In genomic region chr2:223597071-223597470, GRCh38 we compare ENCODE assay signal across 25 cellular contexts. TPM values are rescaled to one million over a fixed set of nuclear protein-coding genes. Genes with fewer than 3 reads are reported as not detected.
DNase-seq lines count a peak whose midpoint lies in the region; TF ChIP-seq lines count a peak whose summit lies in the region.
"Had no signal": no experiment of that assay in that cellular context is flagged by ENCODE, and none has a peak within 500 bp of the region (broad histone marks: within the 10 kb centered on the region; RNA-seq: fewer than 3 reads in every experiment).

No MANE protein-coding gene starts in this region.

- TF ChIP-seq CTCF in SK-N-SH (IDR thresholded peaks at IDR 0.05) (no peak), fibroblast of villous mesenchyme (IDR thresholded peaks at IDR 0.05; ENCODE audit: insufficient read depth, low read depth, low read length) (no peak)

- no peaks in the 10 kb centered on the region for H3K36me3 ChIP-seq in ACC112 (ENCODE audit: insufficient read depth, low read length)
- H3K36me3 ChIP-seq in SK-N-SH (replicated peaks in 1 of 2; ENCODE audit: control insufficient read depth in 1 of 2, insufficient read depth in 2 of 2, low read length in 1 of 2), result peaks cover 36 to 47% of the 10 kb centered on the region in 2 experiments
- H3K36me3 ChIP-seq: BLaER1, MG63 had no signal

- H3F3A ChIP-seq in SK-N-SH (replicated peaks; ENCODE audit: insufficient read depth), result peaks cover 60% of the 10 kb centered on the region

- POLR2A ChIA-PET in SK-N-SH (lab: Yijun Ruan, JAX), result no interaction called here

- H2AFZ ChIP-seq in ACC112 (ENCODE audit: low read length, unreplicated experiment) (no peak overlapping the region), SK-N-SH (ENCODE audit: low read depth) (no peak overlapping the region)

- H3K79me2 ChIP-seq in ACC112 (ENCODE audit: control insufficient read depth, insufficient read depth, low read length, unreplicated experiment) (no peaks in the 10 kb centered on the region), SK-N-SH (ENCODE audit: insufficient read depth) (peaks cover 50% of the 10 kb centered on the region)

- H3K27me3 ChIP-seq in ACC112 (ENCODE audit: insufficient read depth, low read length), result no peaks in the 10 kb centered on the region
- H3K27me3 ChIP-seq in SK-N-SH (ENCODE audit: insufficient read depth), result no peaks in the 10 kb centered on the region
- H3K27me3 ChIP-seq: BLaER1, MG63 had no signal

- no peaks in the 10 kb centered on the region for H3K9me2 ChIP-seq in SK-N-SH

- H3K27ac ChIP-seq in ACC112 (ENCODE audit: low read depth, low read length) (0 out of 2 replicates have a peak overlapping the region, but pooled peaks have one; percentile 19), SK-N-SH (ENCODE audit: low read depth in 2 of 2, low read length in 1 of 2) (peak overlapping the region; percentile 94 to 95)
- H3K27ac ChIP-seq: BLaER1, HL-60 had no signal

- CTCF ChIA-PET in SK-N-SH (lab: Yijun Ruan, JAX), result interaction anchor here (1.3 to 1.9 kb wide), 2 partner anchors 13 to 625 kb away, joined by 5 to 8 read pairs; no protein-coding TSS in a partner anchor

- H3K4me3 ChIP-seq in ACC112 (ENCODE audit: low read depth, low read length) (no peak overlapping the region), SK-N-SH (ENCODE audit: low read depth in 2 of 2, low read length in 1 of 2) (peak overlapping the region; percentile 12 to 41; a peak in 2 of 4 replicates), fibroblast of villous mesenchyme (ENCODE audit: low read depth, low read length) (no peak overlapping the region)
- H3K4me3 ChIP-seq: BLaER1, MG63 had no signal

- no peaks in the 10 kb centered on the region for H4K20me1 ChIP-seq in SK-N-SH (ENCODE audit: insufficient read depth)
- H4K20me1 ChIP-seq: BLaER1 had no signal

- DNase-seq in HCEC 1CT, result peak; percentile 30
- DNase-seq in SK-N-SH, result no peak
- peak; percentile 61 for DNase-seq in fibroblast of villous mesenchyme (ENCODE audit: low read depth)
- no peak for DNase-seq in NCI-H524 treated with DMSO at 0.1 percent for 48 hours (lab: John Stamatoyannopoulos, UW)
- no peak for DNase-seq in NCI-H1930 (lab: John Stamatoyannopoulos, UW)
- no peak for DNase-seq in C1 segment of cervical spinal cord (lab: John Stamatoyannopoulos, UW)
- DNase-seq in dermis blood vessel endothelial cell, result no peak
- DNase-seq: 8988T; CD8-positive, alpha-beta T cell; DMS53; H7; Karpas-422; MG63; NCI-H1092; NCI-H1436 treated with DMSO at 0.1 percent for 48 hours; NCI-H2029 treated with DMSO at 0.1 percent for 48 hours; NCI-H2171; NCI-H446; NCI-H69; OCI-M1; SHP77 treated with DMSO at 0.1 percent for 48 hours had no signal

- no peaks in the 10 kb centered on the region for H3K9me3 ChIP-seq in SK-N-SH
- H3K9me3 ChIP-seq: BLaER1, MG63 had no signal

- TF ChIP-seq EP300 in SK-N-SH (IDR thresholded peaks at IDR 0.05; ENCODE audit: borderline replicate concordance in 1 of 2, low read depth in 1 of 2, low read length in 1 of 2), result peak; percentile 31 to 46; a peak in 1 of 4 replicates

- H3K4me1 ChIP-seq in ACC112 (ENCODE audit: control insufficient read depth, insufficient read depth, low read length, unreplicated experiment) (peaks cover 37% of the 10 kb centered on the region), SK-N-SH (ENCODE audit: control insufficient read depth in 1 of 2, insufficient read depth in 2 of 2, low read depth in 1 of 2, low read length in 1 of 2) (peaks cover 19 to 32% of the 10 kb centered on the region in 2 experiments)
- H3K4me1 ChIP-seq: BLaER1 had no signal

- peak overlapping the region; percentile 15; the same call in 1 of the 2 replicates for H3K9ac ChIP-seq in SK-N-SH
- H3K9ac ChIP-seq: BLaER1 had no signal

- H3K4me2 ChIP-seq in SK-N-SH, result peak overlapping the region; percentile 73
- H3K4me2 ChIP-seq: BLaER1 had no signal

- TF ChIP-seq RAD21 in SK-N-SH (IDR thresholded peaks at IDR 0.05; ENCODE audit: low read length), result no peak

TF ChIP-seq in SK-N-SH, 30 proteins besides CTCF, POLR2A, EP300 and RAD21:
- TF ChIP-seq PBX3 (IDR thresholded peaks at IDR 0.05), result peak; percentile 56; the same call in 1 of the 2 replicates
- peak; percentile 69 for TF ChIP-seq TCF12 (IDR thresholded peaks at IDR 0.05)
- TF ChIP-seq MXI1 (IDR thresholded peaks at IDR 0.05; ENCODE audit: low read depth, low read length), result no peak
- TF ChIP-seq JUND (IDR thresholded peaks at IDR 0.05), result peak; percentile 45
- no peak for TF ChIP-seq USF2 (IDR thresholded peaks at IDR 0.05; ENCODE audit: borderline replicate concordance, low read depth, low read length)
- TF ChIP-seq FOSL2 (IDR thresholded peaks at IDR 0.05; ENCODE audit: borderline replicate concordance, low read depth), result peak; percentile 12; the same call in 1 of the 2 replicates
TF ChIP-seq in SK-N-SH: peak in this region for 4.

RNA-seq across cellular contexts. Expression of gene SCG2, which starts 5.1 kb away (rescaled TPM):
- polyA plus RNA-seq in SK-N-SH (2012; rRNA removed), result 373 and 509 TPM in 2 replicates
- 589 and 747 TPM in 2 replicates for polyA plus RNA-seq in SK-N-SH (2012; cell fraction: cytosol; rRNA removed)
- 127 and 310 TPM in 2 replicates for polyA plus RNA-seq in SK-N-SH (2012; cell fraction: nucleus; rRNA removed)
- total RNA-seq in fibroblast of villous mesenchyme (0.86 and 0.97 TPM in 2 replicates), dermis blood vessel endothelial cell (under 0.01 and 0.05 TPM in 2 replicates)
- total RNA-seq: CD8-positive, alpha-beta T cell had no signal
- polyA plus RNA-seq: IgD-negative memory B cell had no signal

Comparison
In these comparisons a context has a peak if more than half of its experiments do, and no peak if none do; other contexts are left out.
1. H3K4me3 ChIP-seq: peak in SK-N-SH (2 of 2); none in ACC112 (single experiment) and fibroblast of villous mesenchyme (single experiment).
2. DNase-seq: peak in HCEC 1CT (single experiment) and fibroblast of villous mesenchyme (single experiment); none in SK-N-SH (single experiment), NCI-H524 treated with DMSO at 0.1 percent for 48 hours (single experiment), NCI-H1930 (0 of 2), C1 segment of cervical spinal cord (0 of 14) and dermis blood vessel endothelial cell (single experiment).